Comparison of ENCODE assay signal across 1 cellular context in the genomic region with DNA sequence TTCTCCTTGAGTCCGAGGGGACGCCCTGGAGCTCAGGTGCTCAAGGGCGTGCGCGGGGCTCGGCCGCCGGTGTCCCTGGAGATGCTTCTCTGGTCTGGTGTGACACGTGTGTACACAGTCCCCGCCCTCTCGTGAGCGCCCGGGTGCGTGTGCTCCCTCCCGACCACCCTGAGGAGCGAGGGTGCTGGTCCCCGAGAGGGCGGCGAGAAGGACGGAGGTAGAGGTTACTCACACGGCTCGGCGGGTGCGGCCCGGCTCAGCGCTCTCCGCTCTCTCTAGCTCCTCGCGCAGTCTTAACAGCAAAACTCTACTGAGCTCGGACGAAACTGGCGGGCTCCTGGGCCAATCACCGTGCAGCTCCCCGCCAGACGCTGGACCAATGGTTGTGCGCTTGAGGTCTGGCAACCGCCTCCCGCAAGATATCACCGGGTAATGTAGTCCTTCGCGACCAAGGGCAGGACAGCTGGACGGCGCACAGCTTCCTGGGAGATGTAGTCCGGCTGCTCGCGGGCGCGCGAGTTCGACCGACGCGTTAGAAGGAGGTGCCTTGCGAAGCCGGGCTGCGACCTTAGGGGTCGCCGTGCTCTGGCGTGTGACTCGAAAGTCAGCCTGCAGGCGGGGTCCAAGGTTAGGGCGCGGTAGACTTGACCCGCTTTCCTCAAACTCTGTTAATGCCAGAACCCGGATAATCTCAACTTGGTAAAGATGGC.
TF ChIP-seq lines count a peak whose summit lies in the region.

TSS of gene SLC25A19 (minus strand) at position 312 of the 710 bp plus-strand sequence. CDS start 2,669 bp downstream, outside the sequence.

TF ChIP-seq in GM12878, 131 proteins besides CTCF, POLR2A, EP300 and RAD21 (continued from another document and continues in another):
- TF ChIP-seq, protein P1, sequence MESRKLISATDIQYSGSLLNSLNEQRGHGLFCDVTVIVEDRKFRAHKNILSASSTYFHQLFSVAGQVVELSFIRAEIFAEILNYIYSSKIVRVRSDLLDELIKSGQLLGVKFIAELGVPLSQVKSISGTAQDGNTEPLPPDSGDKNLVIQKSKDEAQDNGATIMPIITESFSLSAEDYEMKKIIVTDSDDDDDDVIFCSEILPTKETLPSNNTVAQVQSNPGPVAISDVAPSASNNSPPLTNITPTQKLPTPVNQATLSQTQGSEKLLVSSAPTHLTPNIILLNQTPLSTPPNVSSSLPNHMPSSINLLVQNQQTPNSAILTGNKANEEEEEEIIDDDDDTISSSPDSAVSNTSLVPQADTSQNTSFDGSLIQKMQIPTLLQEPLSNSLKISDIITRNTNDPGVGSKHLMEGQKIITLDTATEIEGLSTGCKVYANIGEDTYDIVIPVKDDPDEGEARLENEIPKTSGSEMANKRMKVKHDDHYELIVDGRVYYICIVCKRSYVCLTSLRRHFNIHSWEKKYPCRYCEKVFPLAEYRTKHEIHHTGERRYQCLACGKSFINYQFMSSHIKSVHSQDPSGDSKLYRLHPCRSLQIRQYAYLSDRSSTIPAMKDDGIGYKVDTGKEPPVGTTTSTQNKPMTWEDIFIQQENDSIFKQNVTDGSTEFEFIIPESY (IDR thresholded peaks at IDR 0.05), result no peak; the same call in 1 of the 2 replicates
- TF ChIP-seq TARDBP (IDR thresholded peaks at IDR 0.05; ENCODE audit: borderline replicate concordance) (no peak), BMI1 (IDR thresholded peaks at IDR 0.05; ENCODE audit: borderline replicate concordance) (no peak), RELA (IDR thresholded peaks at IDR 0.05; ENCODE audit: borderline replicate concordance, partially characterized antibody) (no peak), ETV6 (conservative IDR thresholded peaks at IDR 0.05 in 1 of 2, IDR thresholded peaks at IDR 0.05 in 1 of 2; ENCODE audit: borderline replicate concordance in 1 of 2, low read depth in 1 of 2) (no peak), USF2 (IDR thresholded peaks at IDR 0.05; ENCODE audit: borderline replicate concordance, low read depth, low read length) (no peak; the same call in 1 of the 2 replicates), E2F4 (IDR thresholded peaks at IDR 0.05; ENCODE audit: low read depth, low read length) (peak; percentile 71), MYC (IDR thresholded peaks at IDR 0.05; ENCODE audit: insufficient read depth, insufficient read length, insufficient replicate concordance, low read length, severe bottlenecking) (no peak), CHD2 (IDR thresholded peaks at IDR 0.05; ENCODE audit: borderline replicate concordance, low read depth, low read length) (peak; percentile 96), ZNF217 (IDR thresholded peaks at IDR 0.05) (no peak), SP1 (IDR thresholded peaks at IDR 0.05; ENCODE audit: low read depth, low read length) (peak; percentile 96), NKRF (conservative IDR thresholded peaks at IDR 0.05) (peak; percentile 96), CEBPZ (IDR thresholded peaks at IDR 0.05; ENCODE audit: low read depth, low read length) (no peak), ZNF622 (IDR thresholded peaks at IDR 0.05) (no peak), NR2C2 (IDR thresholded peaks at IDR 0.05; ENCODE audit: borderline replicate concordance, control insufficient read depth, insufficient read length, low read depth) (no peak), ZBTB11 (CRISPR knock-in tag; IDR thresholded peaks at IDR 0.05) (no peak), ATF7 (IDR thresholded peaks at IDR 0.05; ENCODE audit: low read depth) (no peak), NFXL1 (IDR thresholded peaks at IDR 0.05; ENCODE audit: borderline replicate concordance) (no peak), BACH1 (IDR thresholded peaks at IDR 0.05; ENCODE audit: borderline replicate concordance) (peak; percentile 34)
- TF ChIP-seq, protein P2, sequence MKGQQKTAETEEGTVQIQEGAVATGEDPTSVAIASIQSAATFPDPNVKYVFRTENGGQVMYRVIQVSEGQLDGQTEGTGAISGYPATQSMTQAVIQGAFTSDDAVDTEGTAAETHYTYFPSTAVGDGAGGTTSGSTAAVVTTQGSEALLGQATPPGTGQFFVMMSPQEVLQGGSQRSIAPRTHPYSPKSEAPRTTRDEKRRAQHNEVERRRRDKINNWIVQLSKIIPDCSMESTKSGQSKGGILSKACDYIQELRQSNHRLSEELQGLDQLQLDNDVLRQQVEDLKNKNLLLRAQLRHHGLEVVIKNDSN (IDR thresholded peaks at IDR 0.05; ENCODE audit: borderline replicate concordance, extremely low read length, insufficient read depth, low read depth, low read length), result peak; percentile 6
- TF ChIP-seq, protein P3, sequence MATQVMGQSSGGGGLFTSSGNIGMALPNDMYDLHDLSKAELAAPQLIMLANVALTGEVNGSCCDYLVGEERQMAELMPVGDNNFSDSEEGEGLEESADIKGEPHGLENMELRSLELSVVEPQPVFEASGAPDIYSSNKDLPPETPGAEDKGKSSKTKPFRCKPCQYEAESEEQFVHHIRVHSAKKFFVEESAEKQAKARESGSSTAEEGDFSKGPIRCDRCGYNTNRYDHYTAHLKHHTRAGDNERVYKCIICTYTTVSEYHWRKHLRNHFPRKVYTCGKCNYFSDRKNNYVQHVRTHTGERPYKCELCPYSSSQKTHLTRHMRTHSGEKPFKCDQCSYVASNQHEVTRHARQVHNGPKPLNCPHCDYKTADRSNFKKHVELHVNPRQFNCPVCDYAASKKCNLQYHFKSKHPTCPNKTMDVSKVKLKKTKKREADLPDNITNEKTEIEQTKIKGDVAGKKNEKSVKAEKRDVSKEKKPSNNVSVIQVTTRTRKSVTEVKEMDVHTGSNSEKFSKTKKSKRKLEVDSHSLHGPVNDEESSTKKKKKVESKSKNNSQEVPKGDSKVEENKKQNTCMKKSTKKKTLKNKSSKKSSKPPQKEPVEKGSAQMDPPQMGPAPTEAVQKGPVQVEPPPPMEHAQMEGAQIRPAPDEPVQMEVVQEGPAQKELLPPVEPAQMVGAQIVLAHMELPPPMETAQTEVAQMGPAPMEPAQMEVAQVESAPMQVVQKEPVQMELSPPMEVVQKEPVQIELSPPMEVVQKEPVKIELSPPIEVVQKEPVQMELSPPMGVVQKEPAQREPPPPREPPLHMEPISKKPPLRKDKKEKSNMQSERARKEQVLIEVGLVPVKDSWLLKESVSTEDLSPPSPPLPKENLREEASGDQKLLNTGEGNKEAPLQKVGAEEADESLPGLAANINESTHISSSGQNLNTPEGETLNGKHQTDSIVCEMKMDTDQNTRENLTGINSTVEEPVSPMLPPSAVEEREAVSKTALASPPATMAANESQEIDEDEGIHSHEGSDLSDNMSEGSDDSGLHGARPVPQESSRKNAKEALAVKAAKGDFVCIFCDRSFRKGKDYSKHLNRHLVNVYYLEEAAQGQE (IDR thresholded peaks at IDR 0.05; ENCODE audit: low read depth, low read length), result 0 out of 2 replicates have a peak, but pooled peaks have one; percentile 12
- TF ChIP-seq, protein P4, sequence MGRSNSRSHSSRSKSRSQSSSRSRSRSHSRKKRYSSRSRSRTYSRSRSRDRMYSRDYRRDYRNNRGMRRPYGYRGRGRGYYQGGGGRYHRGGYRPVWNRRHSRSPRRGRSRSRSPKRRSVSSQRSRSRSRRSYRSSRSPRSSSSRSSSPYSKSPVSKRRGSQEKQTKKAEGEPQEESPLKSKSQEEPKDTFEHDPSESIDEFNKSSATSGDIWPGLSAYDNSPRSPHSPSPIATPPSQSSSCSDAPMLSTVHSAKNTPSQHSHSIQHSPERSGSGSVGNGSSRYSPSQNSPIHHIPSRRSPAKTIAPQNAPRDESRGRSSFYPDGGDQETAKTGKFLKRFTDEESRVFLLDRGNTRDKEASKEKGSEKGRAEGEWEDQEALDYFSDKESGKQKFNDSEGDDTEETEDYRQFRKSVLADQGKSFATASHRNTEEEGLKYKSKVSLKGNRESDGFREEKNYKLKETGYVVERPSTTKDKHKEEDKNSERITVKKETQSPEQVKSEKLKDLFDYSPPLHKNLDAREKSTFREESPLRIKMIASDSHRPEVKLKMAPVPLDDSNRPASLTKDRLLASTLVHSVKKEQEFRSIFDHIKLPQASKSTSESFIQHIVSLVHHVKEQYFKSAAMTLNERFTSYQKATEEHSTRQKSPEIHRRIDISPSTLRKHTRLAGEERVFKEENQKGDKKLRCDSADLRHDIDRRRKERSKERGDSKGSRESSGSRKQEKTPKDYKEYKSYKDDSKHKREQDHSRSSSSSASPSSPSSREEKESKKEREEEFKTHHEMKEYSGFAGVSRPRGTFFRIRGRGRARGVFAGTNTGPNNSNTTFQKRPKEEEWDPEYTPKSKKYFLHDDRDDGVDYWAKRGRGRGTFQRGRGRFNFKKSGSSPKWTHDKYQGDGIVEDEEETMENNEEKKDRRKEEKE (IDR thresholded peaks at IDR 0.05), result no peak
